27 cellular contexts compared by ENCODE assay signal in genomic region chr4:41064953-41065352, GRCh38.
"Had no signal": no experiment of that assay in that cellular context is flagged by ENCODE, and none has a peak within 500 bp of the region (broad histone marks: within the 10 kb centered on the region; RNA-seq: fewer than 3 reads in every experiment).

No MANE protein-coding gene starts in this region.

- H3K9ac ChIP-seq: parathyroid adenoma had no signal

- H3K27me3 Mint-ChIP-seq: naive thymus-derived CD4-positive, alpha-beta T cell; progenitor cell of endocrine pancreas; stimulated activated naive CD8-positive, alpha-beta T cell treated with anti-CD3 and anti-CD28 coated beads, Interleukin-15, amount 100 ng/mL, for 72 hours had no signal

- H2AFZ ChIP-seq: parathyroid adenoma had no signal

- H3K27ac Mint-ChIP-seq: naive thymus-derived CD4-positive, alpha-beta T cell; nephron progenitor cell; progenitor cell of endocrine pancreas; stimulated activated naive CD8-positive, alpha-beta T cell treated with anti-CD3 and anti-CD28 coated beads, Interleukin-15, amount 100 ng/mL, for 72 hours had no signal

- ATAC-seq: foreskin keratinocyte; gastroesophageal sphincter; heart right ventricle; left cardiac atrium; left lung; naive thymus-derived CD4-positive, alpha-beta T cell; sciatic nerve; stimulated activated naive CD8-positive, alpha-beta T cell treated with anti-CD3 and anti-CD28 coated beads, Interleukin-15, amount 100 ng/mL, for 72 hours had no signal

- DNase-seq: dorsolateral prefrontal cortex; effector CD4-positive, alpha-beta T cell; foreskin keratinocyte; heart right ventricle; hippocampal formation; left cardiac atrium; left lung; mesendoderm; midbrain; naive thymus-derived CD4-positive, alpha-beta T cell; nephron progenitor cell; stimulated activated CD4-positive, alpha-beta T cell treated with anti-CD3 and anti-CD28 coated beads, Interleukin-12 subunit alpha, Interleukin-12 subunit beta, amount 100 ng/mL, for 4 hours; stimulated activated CD4-positive, alpha-beta T cell treated with anti-CD3 and anti-CD28 coated beads, Interleukin-1b, Interleukin-23, amount 100 ng/mL, for 48 hours; stimulated activated CD4-positive, alpha-beta T cell treated with anti-CD3 and anti-CD28 coated beads, Interleukin-4, amount 100 ng/mL, for 1 hour; stimulated activated CD8-positive, alpha-beta memory T cell treated with anti-CD3 and anti-CD28 coated beads, Interleukin-4, amount 100 ng/mL, for 48 hours; stimulated activated naive CD4-positive, alpha-beta T cell; stimulated activated naive CD8-positive, alpha-beta T cell treated with anti-CD3 and anti-CD28 coated beads, Interleukin-15, amount 100 ng/mL, for 72 hours; transverse colon had no signal

- H3K4me3 ChIP-seq: dorsolateral prefrontal cortex, esophagus muscularis mucosa, gastroesophageal sphincter, heart right ventricle, left lung, smooth muscle cell, suprapubic skin, transverse colon, vagina had no signal

- H3K27ac ChIP-seq: esophagus muscularis mucosa, foreskin keratinocyte, gastroesophageal sphincter, left lung, neutrophil, parathyroid adenoma, suprapubic skin, transverse colon, vagina had no signal

- H3K4me1 Mint-ChIP-seq: naive thymus-derived CD4-positive, alpha-beta T cell; stimulated activated naive CD8-positive, alpha-beta T cell treated with anti-CD3 and anti-CD28 coated beads, Interleukin-15, amount 100 ng/mL, for 72 hours had no signal

- H3K36me3 Mint-ChIP-seq: naive thymus-derived CD4-positive, alpha-beta T cell had no signal

- H3K27me3 ChIP-seq: dorsolateral prefrontal cortex, esophagus muscularis mucosa, foreskin keratinocyte, gastroesophageal sphincter, heart right ventricle, left lung, neutrophil, suprapubic skin, transverse colon, vagina had no signal

- H3K4me2 ChIP-seq: smooth muscle cell had no signal

- H3K36me3 ChIP-seq: esophagus muscularis mucosa, gastroesophageal sphincter, heart right ventricle, left lung, neutrophil, suprapubic skin, transverse colon, vagina had no signal

- H3K4me1 ChIP-seq: foreskin keratinocyte, parathyroid adenoma had no signal

- H3K9me3 Mint-ChIP-seq: stimulated activated naive CD8-positive, alpha-beta T cell treated with anti-CD3 and anti-CD28 coated beads, Interleukin-15, amount 100 ng/mL, for 72 hours had no signal

- H3K9me3 ChIP-seq: esophagus muscularis mucosa, gastroesophageal sphincter, heart right ventricle, left lung, neutrophil, suprapubic skin, transverse colon, vagina had no signal

- H3K4me3 Mint-ChIP-seq: naive thymus-derived CD4-positive, alpha-beta T cell; nephron progenitor cell; stimulated activated naive CD8-positive, alpha-beta T cell treated with anti-CD3 and anti-CD28 coated beads, Interleukin-15, amount 100 ng/mL, for 72 hours had no signal

- H3K79me2 ChIP-seq: parathyroid adenoma had no signal
